12 cellular contexts compared by ENCODE assay signal in the genomic region with DNA sequence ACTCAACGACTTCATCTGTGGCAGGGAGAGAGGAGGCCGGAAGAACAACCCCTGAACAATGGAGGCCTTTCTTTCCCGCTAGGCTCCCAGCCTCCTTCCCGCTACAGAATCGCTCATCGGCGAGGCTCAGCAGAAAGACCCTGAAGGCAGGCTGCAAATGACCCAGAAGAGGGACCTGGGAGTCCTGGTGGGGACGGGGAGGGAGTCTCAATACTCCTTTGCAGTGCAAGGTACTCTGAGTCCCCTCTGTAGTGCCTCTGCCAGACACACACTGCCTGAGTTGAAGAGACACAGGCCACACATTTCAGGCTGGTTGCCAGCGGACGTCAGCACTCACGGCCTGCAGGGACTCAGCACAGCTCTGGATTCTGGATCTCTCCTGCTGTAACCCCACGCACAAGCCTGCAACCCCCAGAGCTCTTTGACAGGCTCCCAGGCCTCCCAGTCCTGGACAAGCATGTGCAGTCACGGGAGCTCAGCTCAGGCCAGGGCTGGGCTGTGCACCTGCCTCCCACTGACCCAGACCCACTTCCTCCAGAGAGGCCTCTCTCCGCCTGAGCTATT. TPM values are rescaled to one million over a fixed set of nuclear protein-coding genes. Genes with fewer than 3 reads are reported as not detected.
DNase-seq lines count a peak whose midpoint lies in the region; ATAC-seq, FAIRE-seq and TF ChIP-seq lines count a peak whose summit lies in the region.
"Had no signal": no experiment of that assay in that cellular context is flagged by ENCODE, and none has a peak within 500 bp of the region (broad histone marks: within the 10 kb centered on the region; RNA-seq: fewer than 3 reads in every experiment).

No MANE protein-coding gene starts in this region.

- intact Hi-C loops in Right ventricle myocardium superior (cut with DNase I): no loop called here
- intact Hi-C loops in PC-9 (cut with micrococcal nuclease; ENCODE audit: unreplicated experiment): no loop called here
- intact Hi-C loops in naive thymus-derived CD4-positive, alpha-beta T cell (cut with micrococcal nuclease): no loop called here

- CTCF ChIA-PET in PC-9 (lab: Charles Lee): no interaction called here
- CTCF ChIA-PET in naive thymus-derived CD4-positive, alpha-beta T cell (lab: Charles Lee): interaction anchor here (0.6 to 10.3 kb wide), 4 partner anchors 13 to 76 kb away, joined by 3 to 141 read pairs (median 9); no protein-coding TSS in a partner anchor

- WGBS in tibial nerve, 2 donors: 39 to 42% methylated on average over 14 of the region's 14 CpGs

- TF ChIP-seq EP300 in tibial nerve (IDR thresholded peaks at IDR 0.05): peak in 1 of 2 donors; percentile 78

- peak overlapping the region in 1 of 9 donors; percentile 51 for H3K27ac Mint-ChIP-seq in naive thymus-derived CD4-positive, alpha-beta T cell

- H3K9me3 ChIP-seq in muscle layer of colon (ENCODE audit: low read length) (no peaks in the 10 kb centered on the region), tibial nerve (no peaks in the 10 kb centered on the region), PC-9 (ENCODE audit: insufficient read depth, low read depth) (no peaks in the 10 kb centered on the region)
- H3K9me3 ChIP-seq in naive thymus-derived CD4-positive, alpha-beta T cell (ENCODE audit: control insufficient read depth in 2 of 3, low read length in 3 of 3): no peaks in the 10 kb centered on the region

- BruUV-seq in PC-9 (replicated peaks; lab: Mats Ljungman, UMichigan): no TSS peak

- TF ChIP-seq CTCF in tibial nerve (IDR thresholded peaks at IDR 0.05) (no peak), PC-9 (conservative IDR thresholded peaks at IDR 0.05) (no peak), D721Med (IDR thresholded peaks at IDR 0.05; ENCODE audit: insufficient read depth, missing control alignments) (no peak), GM13976 (IDR thresholded peaks at IDR 0.05; ENCODE audit: borderline replicate concordance, control extremely low read depth, extremely low read depth, insufficient read depth, missing control alignments) (no peak)

- in situ Hi-C loops in GM13976 (cut with MboI; ENCODE audit: low sequenced_read_pairs, unreplicated experiment): no loop called here

- H3K9ac ChIP-seq in muscle layer of colon (ENCODE audit: low read length): peak overlapping the region; percentile 80

- no peaks in the 10 kb centered on the region for H3F3A ChIP-seq in PC-9 (ENCODE audit: insufficient read depth, low read depth)

- H3K4me1 ChIP-seq in muscle layer of colon (ENCODE audit: insufficient read depth, low read length) (peaks cover 97% of the 10 kb centered on the region), tibial nerve (peaks cover 0 to 75% (median 41%) of the 10 kb centered on the region in 4 donors), PC-9 (replicated peaks; ENCODE audit: insufficient read depth) (no peaks in the 10 kb centered on the region)
- peaks cover 0 to 9% of the 10 kb centered on the region in 2 donors for H3K4me1 ChIP-seq in naive thymus-derived CD4-positive, alpha-beta T cell (ENCODE audit: control insufficient read depth in 2 of 2, insufficient read depth in 2 of 2, low read length in 2 of 2)

- POLR2A ChIA-PET in PC-9 (lab: Charles Lee; ENCODE audit: unreplicated experiment): no interaction called here
- POLR2A ChIA-PET in naive thymus-derived CD4-positive, alpha-beta T cell (lab: Charles Lee): no interaction called here

- ATAC-seq in Right ventricle myocardium superior (ENCODE audit: poor library complexity): peak; percentile 82
- ATAC-seq in naive thymus-derived CD4-positive, alpha-beta T cell: no peak
- ATAC-seq: stimulated activated naive CD8-positive, alpha-beta T cell treated with anti-CD3 and anti-CD28 coated beads, Interleukin-15, Interleukin-2, amounts not matched to agents 100 U/mL and 50 U/mL, for 24 hours had no signal

- H3K27me3 Mint-ChIP-seq in naive thymus-derived CD4-positive, alpha-beta T cell: no peaks in the 10 kb centered on the region

- no peak overlapping the region for H2AFZ ChIP-seq in PC-9

- TF ChIP-seq POLR2A in tibial nerve (IDR thresholded peaks at IDR 0.05): peak in 1 of 2 donors; percentile 47

- no peaks in the 10 kb centered on the region for H3K9me3 Mint-ChIP-seq in naive thymus-derived CD4-positive, alpha-beta T cell

- H3K79me2 ChIP-seq in PC-9 (ENCODE audit: low read depth): no peaks in the 10 kb centered on the region

- FAIRE-seq in D721Med (lab: Jason Lieb, UNC): no peak

- peak; percentile 34 for DNase-seq in UCSD-AML1 (lab: John Stamatoyannopoulos, UW; ENCODE audit: unreplicated experiment)
- peak; percentile 96 for DNase-seq in Right ventricle myocardium superior
- peak; percentile 48 to 49 for DNase-seq in tibial nerve (ENCODE audit: low spot score in 2 of 2)
- DNase-seq in PC-9: no peak
- DNase-seq in naive thymus-derived CD4-positive, alpha-beta T cell: no peak
- DNase-seq in D721Med (ENCODE audit: insufficient read length, low spot score): no peak
- DNase-seq in GM13976 (ENCODE audit: low spot score): no peak
- DNase-seq: activated CD8-positive, alpha-beta memory T cell treated with anti-CD3 and anti-CD28 coated beads, Interleukin-2, amount 50 U/mL, for 4 hours; NCI-H1417; stimulated activated naive CD8-positive, alpha-beta T cell treated with anti-CD3 and anti-CD28 coated beads, Interleukin-15, Interleukin-2, amounts not matched to agents 100 U/mL and 50 U/mL, for 24 hours had no signal

- H3K36me3 Mint-ChIP-seq in naive thymus-derived CD4-positive, alpha-beta T cell: no peaks in the 10 kb centered on the region

- H3K27ac ChIP-seq in muscle layer of colon (ENCODE audit: low read depth, low read length) (peak overlapping the region; percentile 95), tibial nerve (peak overlapping the region; percentile 75 to 92 (median 86)), PC-9 (no peak overlapping the region)
- no peak overlapping the region for H3K27ac ChIP-seq in naive thymus-derived CD4-positive, alpha-beta T cell (ENCODE audit: low read depth, low read length)

- no peaks in the 10 kb centered on the region for H3K9me2 ChIP-seq in PC-9 (ENCODE audit: insufficient read depth)

- H4K20me1 ChIP-seq in PC-9 (ENCODE audit: insufficient read depth): no peaks in the 10 kb centered on the region

- H3K4me3 ChIP-seq in muscle layer of colon (ENCODE audit: low read depth in 1 of 2, low read length in 2 of 2) (no peak overlapping the region), tibial nerve (no peak overlapping the region), PC-9 (no peak overlapping the region)
- H3K4me3 ChIP-seq in naive thymus-derived CD4-positive, alpha-beta T cell (ENCODE audit: low read length): no peak overlapping the region

- peaks cover 10 to 25% (median 21%) of the 10 kb centered on the region in 7 donors for H3K4me1 Mint-ChIP-seq in naive thymus-derived CD4-positive, alpha-beta T cell

- no peaks in the 10 kb centered on the region for H3K27me3 ChIP-seq in muscle layer of colon (ENCODE audit: control insufficient read depth in 1 of 2, insufficient read depth in 2 of 2, low read length in 2 of 2)
- no peaks in the 10 kb centered on the region for H3K27me3 ChIP-seq in tibial nerve
- H3K27me3 ChIP-seq in PC-9 (ENCODE audit: insufficient read depth, low read depth): no peaks in the 10 kb centered on the region
- no peaks in the 10 kb centered on the region for H3K27me3 ChIP-seq in naive thymus-derived CD4-positive, alpha-beta T cell (ENCODE audit: control insufficient read depth in 2 of 2, insufficient read depth in 2 of 2, low read length in 2 of 2)

- no peak overlapping the region for H3K4me2 ChIP-seq in PC-9

- H3K36me3 ChIP-seq in muscle layer of colon (ENCODE audit: insufficient read depth, low read length) (peaks cover 37% of the 10 kb centered on the region), tibial nerve (peaks cover 0 to 17% (median 0%) of the 10 kb centered on the region in 3 donors), PC-9 (ENCODE audit: low read depth) (no peaks in the 10 kb centered on the region)
- H3K36me3 ChIP-seq in naive thymus-derived CD4-positive, alpha-beta T cell (ENCODE audit: control insufficient read depth in 2 of 3, insufficient read depth in 3 of 3, low read length in 3 of 3): no peaks in the 10 kb centered on the region

- H3K4me3 Mint-ChIP-seq in naive thymus-derived CD4-positive, alpha-beta T cell: no peak overlapping the region

RNA-seq across cellular contexts. Expression of gene GPR17, which starts 6.1 kb away (rescaled TPM):
- total RNA-seq in Right ventricle myocardium superior (not detected), tibial nerve (1 to 10 TPM; 1.1 to 1.6 (median 1.2) TPM), PC-9 (2021) (not detected in 2 replicates)
- not detected for total RNA-seq in naive thymus-derived CD4-positive, alpha-beta T cell
- polyA plus RNA-seq in naive thymus-derived CD4-positive, alpha-beta T cell: not detected
- total RNA-seq: mononuclear cell had no signal

RNA-seq across cellular contexts. Expression of gene LIMS2, which starts 23.3 kb away (rescaled TPM):
- total RNA-seq in Right ventricle myocardium superior (237 TPM), tibial nerve (100 to 1,000 TPM in 2 of 4 donors, 10 to 100 TPM in 2; 86.1 to 111 (median 98.1) TPM), PC-9 (2021) (1.4 and 2.5 TPM in 2 replicates)
- total RNA-seq in naive thymus-derived CD4-positive, alpha-beta T cell: 10 to 100 TPM in 2 of 5 experiments, 1 to 10 TPM in 3; 5.3 to 13.7 (median 10.0) TPM
- polyA plus RNA-seq in naive thymus-derived CD4-positive, alpha-beta T cell: 10 to 100 TPM; 17.0 to 27.0 TPM

RNA-seq across cellular contexts. Expression of gene SFT2D3, which starts 49.2 kb away (rescaled TPM):
- total RNA-seq in Right ventricle myocardium superior (3.2 TPM), tibial nerve (10 to 100 TPM; 10.7 to 13.6 (median 12.4) TPM), PC-9 (2021) (7.3 and 8.4 TPM in 2 replicates)
- total RNA-seq in naive thymus-derived CD4-positive, alpha-beta T cell: 10 to 100 TPM in 2 of 5 experiments, 1 to 10 TPM in 3; 6.0 to 17.8 (median 8.9) TPM
- 1 to 10 TPM; 1.4 to 2.1 TPM for polyA plus RNA-seq in naive thymus-derived CD4-positive, alpha-beta T cell

Comparison
In these comparisons a context has a peak if more than half of its experiments do, and no peak if none do; other contexts are left out.
1. DNase-seq: peak in UCSD-AML1 (single experiment), Right ventricle myocardium superior (single experiment) and tibial nerve (2 of 2); none in PC-9 (0 of 2), naive thymus-derived CD4-positive, alpha-beta T cell (0 of 9), D721Med (single experiment) and GM13976 (single experiment).
2. H3K27ac ChIP-seq: peak in muscle layer of colon (single experiment) and tibial nerve (4 of 4); none in PC-9 (single experiment) and naive thymus-derived CD4-positive, alpha-beta T cell (single experiment).
3. RNA of gene LIMS2, which starts 23.3 kb away (total RNA-seq): 237 TPM in Right ventricle myocardium superior (single experiment) and 86.1 to 111 TPM in tibial nerve; 5.3 to 13.7 TPM in naive thymus-derived CD4-positive, alpha-beta T cell and 1.4 to 2.5 TPM in PC-9; every median in the first group is over 4 times any median in the second.